Comparison of ENCODE assay signal across 1 cellular context in the genomic region with DNA sequence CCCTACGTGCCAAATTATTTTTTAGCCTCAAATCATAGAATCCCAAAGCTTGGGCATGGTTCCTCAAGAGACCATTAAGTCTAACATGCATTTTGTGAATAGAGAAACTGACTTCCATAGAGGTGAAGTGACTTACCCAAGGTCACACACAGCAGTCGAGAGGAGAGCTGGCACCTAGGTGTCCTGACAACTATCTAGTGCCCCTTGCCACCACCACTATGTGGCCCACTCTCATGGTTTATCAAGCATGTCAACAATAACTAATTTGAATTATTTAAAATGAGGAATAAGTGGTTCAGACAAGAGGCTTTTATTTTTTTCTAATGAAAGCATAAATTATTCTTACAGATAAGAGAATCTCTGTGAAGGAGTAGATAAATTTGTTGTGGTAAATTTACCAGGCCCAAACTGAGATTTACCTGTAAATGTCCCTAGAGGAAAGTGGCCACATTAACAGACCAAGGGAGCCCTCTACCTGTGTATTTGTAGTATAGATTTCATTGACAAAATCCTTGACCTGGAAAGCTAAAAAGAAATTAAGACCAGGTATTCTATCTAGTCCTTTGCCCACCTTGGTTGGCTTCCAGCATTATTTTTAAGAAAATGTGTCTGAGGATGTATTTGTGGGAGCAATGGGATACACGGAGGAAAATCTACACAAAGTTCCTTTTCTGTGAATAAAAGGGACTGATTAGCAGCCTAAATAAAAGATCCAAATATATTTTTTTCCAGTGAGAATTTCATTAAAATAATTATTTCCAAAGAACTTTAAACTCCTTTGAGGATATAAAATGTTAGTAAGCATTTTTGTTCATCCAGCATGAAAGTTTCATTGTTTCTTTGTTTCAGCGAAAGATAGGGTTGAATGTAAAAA.
TF ChIP-seq lines count a peak whose summit lies in the region.

No MANE protein-coding gene starts in this region.

TF ChIP-seq in K562, 482 proteins besides CTCF, POLR2A, EP300 and RAD21:
- TF ChIP-seq SMC3 (conservative IDR thresholded peaks at IDR 0.05; ENCODE audit: insufficient read depth, low read depth, low read length) (peak; percentile 82), HOXB6 (CRISPR knock-in tag; IDR thresholded peaks at IDR 0.05; ENCODE audit: borderline replicate concordance) (no peak), ARID2 (IDR thresholded peaks at IDR 0.05) (0 out of 2 replicates have a peak, but pooled peaks have one; percentile 22), CC2D1A (IDR thresholded peaks at IDR 0.05) (0 out of 2 replicates have a peak, but pooled peaks have one; percentile 43), NBN (IDR thresholded peaks at IDR 0.05; ENCODE audit: low read depth) (no peak), GATAD2B (IDR thresholded peaks at IDR 0.05; ENCODE audit: borderline replicate concordance) (0 out of 2 replicates have a peak, but pooled peaks have one; percentile 30), KDM1A (IDR thresholded peaks at IDR 0.05) (peak in 1 of 2 experiments; percentile 25; a peak in 1 of 4 replicates), RCOR1 (IDR thresholded peaks at IDR 0.05; ENCODE audit: borderline replicate concordance in 1 of 2, low read depth in 2 of 2, low read length in 2 of 2) (peak in 1 of 2 experiments; percentile 65; a peak in 1 of 4 replicates), HDAC8 (tag; IDR thresholded peaks at IDR 0.05) (no peak), ZNF143 (CRISPR knock-in tag; IDR thresholded peaks at IDR 0.05) (no peak), PHF21A (IDR thresholded peaks at IDR 0.05; ENCODE audit: borderline replicate concordance, low read depth) (peak; percentile 85; the same call in 1 of the 2 replicates), KLF6 (CRISPR knock-in tag; IDR thresholded peaks at IDR 0.05; ENCODE audit: borderline replicate concordance) (no peak), TRIM28 (IDR thresholded peaks at IDR 0.05) (no peak)
- TF ChIP-seq, protein P1, sequence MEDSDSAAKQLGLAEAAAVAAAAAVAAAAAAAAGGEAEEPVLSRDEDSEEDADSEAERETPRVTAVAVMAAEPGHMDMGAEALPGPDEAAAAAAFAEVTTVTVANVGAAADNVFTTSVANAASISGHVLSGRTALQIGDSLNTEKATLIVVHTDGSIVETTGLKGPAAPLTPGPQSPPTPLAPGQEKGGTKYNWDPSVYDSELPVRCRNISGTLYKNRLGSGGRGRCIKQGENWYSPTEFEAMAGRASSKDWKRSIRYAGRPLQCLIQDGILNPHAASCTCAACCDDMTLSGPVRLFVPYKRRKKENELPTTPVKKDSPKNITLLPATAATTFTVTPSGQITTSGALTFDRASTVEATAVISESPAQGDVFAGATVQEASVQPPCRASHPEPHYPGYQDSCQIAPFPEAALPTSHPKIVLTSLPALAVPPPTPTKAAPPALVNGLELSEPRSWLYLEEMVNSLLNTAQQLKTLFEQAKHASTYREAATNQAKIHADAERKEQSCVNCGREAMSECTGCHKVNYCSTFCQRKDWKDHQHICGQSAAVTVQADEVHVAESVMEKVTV (CRISPR knock-in tag; IDR thresholded peaks at IDR 0.05), result peak; percentile 58
- TF ChIP-seq, protein P2, sequence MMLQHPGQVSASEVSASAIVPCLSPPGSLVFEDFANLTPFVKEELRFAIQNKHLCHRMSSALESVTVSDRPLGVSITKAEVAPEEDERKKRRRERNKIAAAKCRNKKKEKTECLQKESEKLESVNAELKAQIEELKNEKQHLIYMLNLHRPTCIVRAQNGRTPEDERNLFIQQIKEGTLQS (IDR thresholded peaks at IDR 0.05), result no peak
- TF ChIP-seq, protein P2 (CRISPR knock-in tag; conservative IDR thresholded peaks at IDR 0.05), result no peak
- TF ChIP-seq, protein P3, sequence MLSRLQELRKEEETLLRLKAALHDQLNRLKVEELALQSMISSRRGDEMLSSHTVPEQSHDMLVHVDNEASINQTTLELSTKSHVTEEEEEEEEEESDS (CRISPR knock-in tag; IDR thresholded peaks at IDR 0.05), result no peak
